Comparison of ENCODE assay signal across 1 cellular context in genomic region chr13:73715114-73715909, GRCh38.
TF ChIP-seq lines count a peak whose summit lies in the region.

No MANE protein-coding gene starts in this region.

TF ChIP-seq in GM23338, 12 proteins besides CTCF, POLR2A, EP300 and RAD21 (continued from another document):
- TF ChIP-seq POLR2AphosphoS5 (IDR thresholded peaks at IDR 0.05; ENCODE audit: low read depth) = no peak
- no peak for TF ChIP-seq ZNF331 (CRISPR knock-in tag; IDR thresholded peaks at IDR 0.05; ENCODE audit: low read depth)
- no peak for TF ChIP-seq EZH2phosphoT487 (IDR thresholded peaks at IDR 0.05; ENCODE audit: unreplicated experiment)
